Comparison of ENCODE assay signal across 10 cellular contexts in the genomic region with DNA sequence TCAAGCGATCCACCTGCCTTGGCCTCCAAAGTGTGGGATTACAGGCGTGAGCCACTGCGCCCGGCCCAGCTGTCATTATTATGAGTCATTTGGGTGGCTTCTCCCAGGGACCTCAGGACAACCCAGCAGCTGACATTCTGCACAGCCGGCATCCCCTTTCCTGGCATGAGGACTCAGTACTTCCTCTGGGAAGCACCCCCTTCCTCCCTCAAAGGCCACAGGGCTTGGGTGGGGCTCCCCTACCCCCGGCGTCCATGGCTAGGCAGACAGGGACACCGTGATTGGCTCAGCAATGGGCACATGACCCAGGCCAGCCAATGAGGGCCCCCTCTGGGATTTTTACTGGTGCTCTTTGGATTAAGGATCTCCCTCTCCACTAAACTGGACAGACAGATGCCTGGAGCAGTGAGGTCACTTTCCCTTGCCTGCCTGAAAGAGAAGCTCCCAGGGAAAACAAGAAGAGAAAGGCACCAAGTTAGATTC. TPM values are rescaled to one million over a fixed set of nuclear protein-coding genes. Genes with fewer than 3 reads are reported as not detected.
DNase-seq lines count a peak whose midpoint lies in the region; ATAC-seq and TF ChIP-seq lines count a peak whose summit lies in the region.
"Had no signal": no experiment of that assay in that cellular context is flagged by ENCODE, and none has a peak within 500 bp of the region (broad histone marks: within the 10 kb centered on the region; RNA-seq: fewer than 3 reads in every experiment).

No MANE protein-coding gene starts in this region.

- H3K9me2 ChIP-seq in PC-9 (ENCODE audit: insufficient read depth) = no peaks in the 10 kb centered on the region

- peak; percentile 80 for DNase-seq in DMS 273 (lab: John Stamatoyannopoulos, UW; ENCODE audit: unreplicated experiment)
- DNase-seq in PC-9 = peak; percentile 58 to 70
- DNase-seq in osteoblast (ENCODE audit: insufficient read length, low spot score, missing footprints) = peak; percentile 99
- no peak for DNase-seq in NCI-H510A (lab: John Stamatoyannopoulos, UW)
- DNase-seq in T-helper 2 cell treated with Interferon-gamma antibody and Interleukin-4, amounts not matched to agents 5 μg/mL and 100 μg/mL, for 36 hours (ENCODE audit: low spot score) = no peak
- DNase-seq: NCI-H1048 had no signal

- H3K27me3 ChIP-seq in PC-9 (ENCODE audit: insufficient read depth, low read depth) (no peaks in the 10 kb centered on the region), osteoblast (ENCODE audit: insufficient read depth, low read length) (no peaks in the 10 kb centered on the region)

- H3K4me2 ChIP-seq in PC-9 = no peak overlapping the region
- peak overlapping the region; percentile 53 for H3K4me2 ChIP-seq in osteoblast (ENCODE audit: insufficient read depth, low read length)

- peaks cover 3% of the 10 kb centered on the region for H3K4me1 Mint-ChIP-seq in T-helper 2 cell treated with Interferon-gamma antibody and Interleukin-4, amounts not matched to agents 5 μg/mL and 100 μg/mL, for 36 hours (ENCODE audit: low read depth)

- CTCF ChIA-PET in PC-9 (lab: Charles Lee) = no interaction called here

- H3K4me3 Mint-ChIP-seq in T-helper 2 cell treated with Interferon-gamma antibody and Interleukin-4, amounts not matched to agents 5 μg/mL and 100 μg/mL, for 36 hours = no peak overlapping the region

- peaks cover 6% of the 10 kb centered on the region for H3K27me3 Mint-ChIP-seq in T-helper 2 cell treated with Interferon-gamma antibody and Interleukin-4, amounts not matched to agents 5 μg/mL and 100 μg/mL, for 36 hours (ENCODE audit: low read depth)

- H3K27ac Mint-ChIP-seq in T-helper 2 cell treated with Interferon-gamma antibody and Interleukin-4, amounts not matched to agents 5 μg/mL and 100 μg/mL, for 36 hours = no peak overlapping the region

- H3K9me3 Mint-ChIP-seq in T-helper 2 cell treated with Interferon-gamma antibody and Interleukin-4, amounts not matched to agents 5 μg/mL and 100 μg/mL, for 36 hours = no peaks in the 10 kb centered on the region

- H3K9me3 ChIP-seq in PC-9 (ENCODE audit: insufficient read depth, low read depth) (no peaks in the 10 kb centered on the region), osteoblast (ENCODE audit: low read depth, low read length) (no peaks in the 10 kb centered on the region)

- H3K4me1 ChIP-seq in PC-9 (replicated peaks; ENCODE audit: insufficient read depth) = 0 out of 2 replicates have a peak, but pooled peaks cover 2% of the 10 kb centered on the region
- peaks cover 25% of the 10 kb centered on the region for H3K4me1 ChIP-seq in osteoblast (ENCODE audit: insufficient read depth, low read length)

- H3K79me2 ChIP-seq in PC-9 (ENCODE audit: low read depth) (no peaks in the 10 kb centered on the region), osteoblast (ENCODE audit: insufficient read depth, low read length) (peaks cover 87% of the 10 kb centered on the region)

- ATAC-seq in esophagus mucosa = peak; percentile 53
- ATAC-seq in HG02885 (IDR thresholded peaks at IDR 0.05; ENCODE audit: poor library complexity, unreplicated experiment) = no peak
- no peak for ATAC-seq in GM18520 (IDR thresholded peaks at IDR 0.05; ENCODE audit: unreplicated experiment)

- H3K36me3 ChIP-seq in PC-9 (ENCODE audit: low read depth) (no peaks in the 10 kb centered on the region), osteoblast (ENCODE audit: insufficient read depth, low read length) (peaks cover 60% of the 10 kb centered on the region)

- H3K4me3 ChIP-seq in PC-9 (no peak overlapping the region), osteoblast (ENCODE audit: insufficient read depth, low read length) (no peak overlapping the region)

- H3K27ac ChIP-seq in PC-9 (no peak overlapping the region), osteoblast (ENCODE audit: low read depth, low read length) (no peak overlapping the region)

- no TSS peak for BruUV-seq in PC-9 (replicated peaks; lab: Mats Ljungman, UMichigan)

- no peaks in the 10 kb centered on the region for H4K20me1 ChIP-seq in PC-9 (ENCODE audit: insufficient read depth)
- H4K20me1 ChIP-seq in osteoblast (ENCODE audit: insufficient read depth, low read length) = peaks cover 21% of the 10 kb centered on the region

- H2AFZ ChIP-seq in PC-9 (no peak overlapping the region), osteoblast (ENCODE audit: low read length) (no peak overlapping the region)

- peaks cover 26% of the 10 kb centered on the region for H3F3A ChIP-seq in PC-9 (ENCODE audit: insufficient read depth, low read depth)

- TF ChIP-seq CTCF in PC-9 (conservative IDR thresholded peaks at IDR 0.05) (no peak), osteoblast (IDR thresholded peaks at IDR 0.05; ENCODE audit: extremely low read depth, low read depth, low read length) (no peak)

- POLR2A ChIA-PET in PC-9 (lab: Charles Lee; ENCODE audit: unreplicated experiment) = no interaction called here

- intact Hi-C loops in PC-9 (cut with micrococcal nuclease; ENCODE audit: unreplicated experiment) = no loop called here

- H3K36me3 Mint-ChIP-seq in T-helper 2 cell treated with Interferon-gamma antibody and Interleukin-4, amounts not matched to agents 5 μg/mL and 100 μg/mL, for 36 hours (ENCODE audit: low read depth) = no peaks in the 10 kb centered on the region

RNA-seq across cellular contexts. Expression of a gene that starts 6.0 kb away (rescaled TPM):
- total RNA-seq in PC-9 (2021) (32.9 and 39.4 TPM in 2 replicates), esophagus mucosa (8.9 TPM), osteoblast (253 and 295 TPM in 2 replicates)

RNA-seq across cellular contexts. Expression of a gene that starts 35.7 kb away (rescaled TPM):
- total RNA-seq in PC-9 (2021) = 50.9 and 59.2 TPM in 2 replicates
- total RNA-seq in esophagus mucosa = 17.1 TPM
- total RNA-seq in osteoblast = 5.4 and 6.5 TPM in 2 replicates

RNA-seq across cellular contexts. Expression of a gene that starts 48.1 kb away (rescaled TPM):
- total RNA-seq in PC-9 (2021) (not detected in 2 replicates), esophagus mucosa (not detected), osteoblast (not detected in 2 replicates)
- total RNA-seq: bronchial epithelial cell had no signal

Comparison
In these comparisons a context has a peak if more than half of its experiments do, and no peak if none do; other contexts are left out.
1. DNase-seq: peak in DMS 273 (single experiment), PC-9 (2 of 2) and osteoblast (single experiment); none in NCI-H510A (single experiment) and T-helper 2 cell treated with Interferon-gamma antibody and Interleukin-4, amounts not matched to agents 5 μg/mL and 100 μg/mL, for 36 hours (single experiment).